ENCODE assay signal across 9 cellular contexts in genomic region chr6:28988536-28989415, GRCh38. TPM values are rescaled to one million over a fixed set of nuclear protein-coding genes. Genes with fewer than 3 reads are reported as not detected.
DNase-seq lines count a peak whose midpoint lies in the region; ATAC-seq lines count a peak whose summit lies in the region.
"Had no signal": no experiment of that assay in that cellular context is flagged by ENCODE, and none has a peak within 500 bp of the region (broad histone marks: within the 10 kb centered on the region; RNA-seq: fewer than 3 reads in every experiment).

No MANE protein-coding gene starts in this region.

- peak; percentile 50 to 64 for DNase-seq in NCI-H2081 (lab: John Stamatoyannopoulos, UW)
- DNase-seq in NCI-H2081 treated with DMSO at 0.1 percent for 48 hours (lab: John Stamatoyannopoulos, UW) = no peak
- peak; percentile 55 to 65 for DNase-seq in activated CD4-positive, alpha-beta T cell treated with anti-CD3 and anti-CD28 coated beads, Interleukin-2, amount 50 U/mL, for 4 hours
- DNase-seq in mesendoderm = peak; percentile 97
- DNase-seq in stimulated activated CD8-positive, alpha-beta memory T cell treated with anti-CD3 and anti-CD28 coated beads, Interleukin-7, amount 100 ng/mL, for 1 hour (ENCODE audit: low read depth in 2 of 2) = peak; percentile 23 to 53
- DNase-seq in NCI-H1694 treated with DMSO at 0.1 percent for 48 hours (lab: John Stamatoyannopoulos, UW) = no peak

- H4K8ac ChIP-seq in mesendoderm (ENCODE audit: low read depth, low read length) = no peak overlapping the region

- H3K23ac ChIP-seq in mesendoderm (ENCODE audit: low read length) = no peak overlapping the region

- no peak overlapping the region for H2BK5ac ChIP-seq in mesendoderm (ENCODE audit: low read length)

- no peaks in the 10 kb centered on the region for H3K79me1 ChIP-seq in mesendoderm (ENCODE audit: low read length)

- no peak overlapping the region for H2AK5ac ChIP-seq in mesendoderm (ENCODE audit: low read length)

- H3K9ac ChIP-seq in duodenal mucosa (ENCODE audit: low read depth in 1 of 2, low read length in 2 of 2) = peak overlapping the region in 1 of 2 donors; percentile 25
- peak overlapping the region; percentile 14 for H3K9ac ChIP-seq in mesendoderm (ENCODE audit: low read length)
- H3K9ac ChIP-seq: BLaER1 had no signal

- H3K4me2 ChIP-seq in mesendoderm (ENCODE audit: low read length) = peak overlapping the region; percentile 50
- H3K4me2 ChIP-seq: BLaER1 had no signal

- WGBS in mesendoderm (ENCODE audit: extremely low coverage, insufficient coverage, low lambda C conversion rate) = no CpG with 5 or more reads among the region's 53 CpGs

- H3K18ac ChIP-seq in mesendoderm (ENCODE audit: low read length) = no peak overlapping the region

- no peak overlapping the region for H2BK15ac ChIP-seq in mesendoderm (replicated peaks; ENCODE audit: low read depth)

- H3K36me3 ChIP-seq in duodenal mucosa (ENCODE audit: control insufficient read depth in 1 of 2, insufficient read depth in 2 of 2, low read length in 2 of 2) (no peaks in the 10 kb centered on the region), mesendoderm (ENCODE audit: control insufficient read depth, insufficient read depth, low read length) (no peaks in the 10 kb centered on the region)
- H3K36me3 ChIP-seq: BLaER1 had no signal

- H3K9me3 ChIP-seq in duodenal mucosa (ENCODE audit: control insufficient read depth in 1 of 2, low read length in 2 of 2) = no peaks in the 10 kb centered on the region

- ATAC-seq in HG03378 (IDR thresholded peaks at IDR 0.05; ENCODE audit: unreplicated experiment) = no peak

- H3K4ac ChIP-seq in mesendoderm (ENCODE audit: low read depth, low read length) = no peak overlapping the region

- H3K79me2 ChIP-seq in mesendoderm (ENCODE audit: control insufficient read depth, insufficient read depth, low read length) = no peaks in the 10 kb centered on the region

- no peak overlapping the region for H4K5ac ChIP-seq in mesendoderm (ENCODE audit: low read length)

- H2BK120ac ChIP-seq in mesendoderm (ENCODE audit: low read depth, low read length) = no peak overlapping the region

- H3K4me3 ChIP-seq in duodenal mucosa (ENCODE audit: low read depth in 1 of 2, low read length in 2 of 2) (peak overlapping the region; percentile 51 to 58), mesendoderm (ENCODE audit: low read length) (peak overlapping the region; percentile 56)
- H3K4me3 ChIP-seq: BLaER1 had no signal

- H3K27ac ChIP-seq in duodenal mucosa (ENCODE audit: low read depth, low read length) (no peak overlapping the region), mesendoderm (ENCODE audit: low read depth, low read length) (no peak overlapping the region)
- H3K27ac ChIP-seq: BLaER1 had no signal

- H3K56ac ChIP-seq in mesendoderm (ENCODE audit: low read length) = peak overlapping the region; percentile 59

- peaks cover 0 to 4% of the 10 kb centered on the region in 2 donors for H3K27me3 ChIP-seq in duodenal mucosa (ENCODE audit: control insufficient read depth in 1 of 2, insufficient read depth in 2 of 2, low read length in 2 of 2)
- no peaks in the 10 kb centered on the region for H3K27me3 ChIP-seq in mesendoderm (ENCODE audit: insufficient read depth, low read length, poor library complexity)

- H3K4me1 ChIP-seq in duodenal mucosa (ENCODE audit: control insufficient read depth in 1 of 2, insufficient read depth in 2 of 2, low read length in 2 of 2) = peaks cover 0 to 4% of the 10 kb centered on the region in 2 donors
- H3K4me1 ChIP-seq in mesendoderm (ENCODE audit: control insufficient read depth, low read depth, low read length) = peaks cover 4% of the 10 kb centered on the region
- H3K4me1 ChIP-seq: BLaER1 had no signal

RNA-seq across cellular contexts. Expression of gene ZNF311, which starts 16.3 kb away (rescaled TPM):
- polyA plus RNA-seq in mesendoderm (2013, experiment 1 of 2) = 1.5 TPM
- 1.6 TPM for polyA plus RNA-seq in mesendoderm (2013, experiment 2 of 2)

RNA-seq across cellular contexts. Expression of gene OR2W1, which starts 56.2 kb away (rescaled TPM):
- polyA plus RNA-seq in mesendoderm (2013, experiment 1 of 2) = not detected
- not detected for polyA plus RNA-seq in mesendoderm (2013, experiment 2 of 2)

Comparison
In these comparisons a context has a peak if more than half of its experiments do, and no peak if none do; other contexts are left out.
1. DNase-seq: peak in NCI-H2081 (2 of 2), activated CD4-positive, alpha-beta T cell treated with anti-CD3 and anti-CD28 coated beads, Interleukin-2, amount 50 U/mL, for 4 hours (2 of 2), mesendoderm (single experiment) and stimulated activated CD8-positive, alpha-beta memory T cell treated with anti-CD3 and anti-CD28 coated beads, Interleukin-7, amount 100 ng/mL, for 1 hour (2 of 2); none in NCI-H2081 treated with DMSO at 0.1 percent for 48 hours (single experiment) and NCI-H1694 treated with DMSO at 0.1 percent for 48 hours (single experiment).